In the genomic region with DNA sequence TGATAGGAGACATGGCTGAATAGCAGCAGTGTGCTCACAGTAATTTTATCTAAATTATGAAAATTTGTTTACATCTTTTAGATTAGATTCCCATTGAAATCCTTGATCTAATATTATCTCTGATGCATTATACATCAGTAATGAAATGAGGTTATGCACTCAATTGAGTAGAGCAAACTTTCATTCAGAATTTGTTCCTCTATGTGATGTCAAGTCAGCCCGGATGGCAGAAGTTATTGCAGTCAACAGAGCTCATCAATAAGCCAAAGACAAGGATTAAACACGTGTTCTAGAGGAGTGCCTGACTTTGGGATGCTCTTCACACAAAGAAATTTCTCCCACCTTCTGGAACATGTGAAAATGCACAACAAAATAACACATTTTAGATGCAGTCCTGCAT, we compare ENCODE assay signal across 27 cellular contexts.
"Had no signal": no experiment of that assay in that cellular context is flagged by ENCODE, and none has a peak within 500 bp of the region (broad histone marks: within the 10 kb centered on the region; RNA-seq: fewer than 3 reads in every experiment).

No MANE protein-coding gene starts in this region.

- H3K4me3 ChIP-seq: neural progenitor cell, ovary, psoas muscle, right lobe of liver, sigmoid colon, stomach, thoracic aorta, thyroid gland, tibial nerve, upper lobe of left lung, vagina had no signal

- H3K9me3 Mint-ChIP-seq: stimulated activated effector memory CD8-positive, alpha-beta T cell treated with anti-CD3 and anti-CD28 coated beads, Interleukin-12 subunit alpha, Interleukin-12 subunit beta, amount 100 ng/mL, for 72 hours; stimulated activated naive B cell treated with anti-CD40 and anti-IgM and Interleukin-4, amounts not matched to agents 10 μg/mL and 1 μg/mL and 100 μg/mL, for 72 hours; stimulated activated naive CD8-positive, alpha-beta T cell treated with anti-CD3 and anti-CD28 coated beads, Interleukin-15, Interleukin-2, amounts not matched to agents 100 ng/mL and 50 ng/mL, for 24 hours had no signal

- H3K4me1 Mint-ChIP-seq: nephron; neural progenitor cell; stimulated activated naive B cell treated with anti-CD40 and anti-IgM and Interleukin-4, amounts not matched to agents 10 μg/mL and 1 μg/mL and 100 μg/mL, for 72 hours had no signal

- ATAC-seq: psoas muscle; right cardiac atrium; right lobe of liver; stimulated activated effector memory CD8-positive, alpha-beta T cell treated with anti-CD3 and anti-CD28 coated beads, Interleukin-12 subunit alpha, Interleukin-12 subunit beta, amount 100 ng/mL, for 72 hours; stimulated activated naive B cell treated with anti-CD40 and anti-IgM and Interleukin-4, amounts not matched to agents 10 μg/mL and 1 μg/mL and 100 μg/mL, for 72 hours had no signal

- H3K9me3 ChIP-seq: ovary, psoas muscle, right lobe of liver, sigmoid colon, stomach, thoracic aorta, thyroid gland, tibial nerve, upper lobe of left lung, vagina had no signal

- H3K4me1 ChIP-seq: neural progenitor cell, parathyroid adenoma, psoas muscle, right lobe of liver, sigmoid colon, stomach, thyroid gland, tibial nerve, upper lobe of left lung, vagina had no signal

- H3K4me3 Mint-ChIP-seq: nephron; neural progenitor cell; stimulated activated effector memory CD8-positive, alpha-beta T cell treated with anti-CD3 and anti-CD28 coated beads, Interleukin-12 subunit alpha, Interleukin-12 subunit beta, amount 100 ng/mL, for 72 hours; stimulated activated naive B cell treated with anti-CD40 and anti-IgM and Interleukin-4, amounts not matched to agents 10 μg/mL and 1 μg/mL and 100 μg/mL, for 72 hours; stimulated activated naive CD8-positive, alpha-beta T cell treated with anti-CD3 and anti-CD28 coated beads, Interleukin-15, Interleukin-2, amounts not matched to agents 100 ng/mL and 50 ng/mL, for 24 hours had no signal

- H3K4me2 ChIP-seq: neural progenitor cell had no signal

- H3K27me3 Mint-ChIP-seq: progenitor cell of endocrine pancreas had no signal

- H3K36me3 ChIP-seq: neural progenitor cell, ovary, right lobe of liver, sigmoid colon, stomach, thoracic aorta, thyroid gland, tibial nerve, upper lobe of left lung, vagina had no signal

- H3K27ac ChIP-seq: neural progenitor cell, ovary, parathyroid adenoma, psoas muscle, right lobe of liver, sigmoid colon, stomach, thoracic aorta, thyroid gland, tibial nerve, upper lobe of left lung, vagina had no signal

- H3K9ac ChIP-seq: neural progenitor cell, parathyroid adenoma had no signal

- H3K36me3 Mint-ChIP-seq: neural progenitor cell; stimulated activated effector memory CD8-positive, alpha-beta T cell treated with anti-CD3 and anti-CD28 coated beads, Interleukin-12 subunit alpha, Interleukin-12 subunit beta, amount 100 ng/mL, for 72 hours; stimulated activated naive B cell treated with anti-CD40 and anti-IgM and Interleukin-4, amounts not matched to agents 10 μg/mL and 1 μg/mL and 100 μg/mL, for 72 hours had no signal

- H3K27ac Mint-ChIP-seq: nephron; neural progenitor cell; progenitor cell of endocrine pancreas; stimulated activated effector memory CD8-positive, alpha-beta T cell treated with anti-CD3 and anti-CD28 coated beads, Interleukin-12 subunit alpha, Interleukin-12 subunit beta, amount 100 ng/mL, for 72 hours; stimulated activated naive B cell treated with anti-CD40 and anti-IgM and Interleukin-4, amounts not matched to agents 10 μg/mL and 1 μg/mL and 100 μg/mL, for 72 hours; stimulated activated naive CD8-positive, alpha-beta T cell treated with anti-CD3 and anti-CD28 coated beads, Interleukin-15, Interleukin-2, amounts not matched to agents 100 ng/mL and 50 ng/mL, for 24 hours had no signal

- H3K27me3 ChIP-seq: neural progenitor cell, ovary, right lobe of liver, thyroid gland, tibial nerve, upper lobe of left lung, vagina had no signal

- DNase-seq: occipital lobe; ovary; posterior cingulate gyrus; psoas muscle; right cardiac atrium; right lobe of liver; sigmoid colon; small intestine; stimulated activated CD4-positive, alpha-beta T cell treated with anti-CD3 and anti-CD28 coated beads, Interleukin-15, amount 100 ng/mL, for 24 hours; stimulated activated CD4-positive, alpha-beta T cell treated with anti-CD3 and anti-CD28 coated beads, Interleukin-2, amount 100 ng/mL, for 24 hours; stimulated activated CD4-positive, alpha-beta T cell treated with anti-CD3 and anti-CD28 coated beads, Interleukin-2, amount 100 ng/mL, for 48 hours; stimulated activated CD4-positive, alpha-beta T cell treated with anti-CD3 and anti-CD28 coated beads, Interleukin-4, amount 100 ng/mL, for 24 hours; stimulated activated naive B cell treated with anti-CD40 and anti-IgM and Interleukin-4, amounts not matched to agents 10 μg/mL and 1 μg/mL and 100 μg/mL, for 72 hours; stimulated activated naive CD4-positive, alpha-beta T cell treated with Interleukin-2 at 50 U/mL for 16 hours; stomach; thyroid gland; trophoblast cell; upper lobe of left lung had no signal
